ENCODE assay signal across 17 cellular contexts in genomic region chr9:128108784-128109709, GRCh38. TPM values are rescaled to one million over a fixed set of nuclear protein-coding genes. Genes with fewer than 3 reads are reported as not detected.
A peak's percentile ranks its signal among the peaks of the same experiment; 100 is the strongest.
DNase-seq lines count a peak whose midpoint lies in the region; ATAC-seq and TF ChIP-seq lines count a peak whose summit lies in the region.
"Had no signal": no experiment of that assay in that cellular context is flagged by ENCODE, and none has a peak within 500 bp of the region (broad histone marks: within the 10 kb centered on the region; RNA-seq: fewer than 3 reads in every experiment).

No MANE protein-coding gene starts in this region.

- H3K9me3 ChIP-seq in Caco-2: no peaks in the 10 kb centered on the region; the same call in 1 of the 2 replicates
- H3K9me3 ChIP-seq in right atrium auricular region: no peaks in the 10 kb centered on the region
- H3K9me3 ChIP-seq: adrenal gland, suprapubic skin had no signal

- H3K36me3 ChIP-seq in Caco-2 (ENCODE audit: control insufficient read depth, insufficient read depth, low read length) (peaks cover 6% of the 10 kb centered on the region), right atrium auricular region (peaks cover 50% of the 10 kb centered on the region)

- CTCF ChIA-PET in Caco-2 (lab: Charles Lee) (no interaction called here), RWPE1 (lab: Yijun Ruan, JAX) (interaction anchor here (0.6 to 6.6 kb wide), 2 partner anchors 8 to 118 kb away, joined by 4 to 51 read pairs; no protein-coding TSS in a partner anchor)

- no peaks in the 10 kb centered on the region for H3K27me3 Mint-ChIP-seq in Caco-2 (ENCODE audit: insufficient read depth, unreplicated experiment)
- no peaks in the 10 kb centered on the region for H3K27me3 Mint-ChIP-seq in osteocyte (ENCODE audit: unreplicated experiment)
- H3K27me3 Mint-ChIP-seq: IgD-negative memory B cell had no signal

- no peak for ATAC-seq in GM19397 (IDR thresholded peaks at IDR 0.05; ENCODE audit: unreplicated experiment)

- no peaks in the 10 kb centered on the region for H3K27me3 ChIP-seq in Caco-2 (replicated peaks; ENCODE audit: control insufficient read depth, insufficient read depth, low read length)
- H3K27me3 ChIP-seq in right atrium auricular region: no peaks in the 10 kb centered on the region
- H3K27me3 ChIP-seq: adrenal gland, suprapubic skin had no signal

- H3K4me1 Mint-ChIP-seq in Caco-2 (ENCODE audit: low read depth, unreplicated experiment): peaks cover 18% of the 10 kb centered on the region
- H3K4me1 Mint-ChIP-seq in osteocyte (ENCODE audit: unreplicated experiment): peaks cover 9% of the 10 kb centered on the region

- H3K4me1 ChIP-seq in Caco-2: peaks cover 15% of the 10 kb centered on the region
- H3K4me1 ChIP-seq in right atrium auricular region: peaks cover 0 to 19% of the 10 kb centered on the region in 2 donors

- POLR2A ChIA-PET in Caco-2 (lab: Charles Lee): no interaction called here
- POLR2A ChIA-PET in RWPE1 (lab: Yijun Ruan, JAX; ENCODE audit: low non-redundant PET): interaction anchor here (0.7 kb wide), 1 partner anchor 9 kb away, joined by 3 read pairs; no protein-coding TSS in a partner anchor

- H3K4me3 ChIP-seq in Caco-2 (ENCODE audit: low read depth, low read length): no peak overlapping the region
- no peak overlapping the region for H3K4me3 ChIP-seq in right atrium auricular region
- H3K4me3 ChIP-seq: adrenal gland, GM23248, suprapubic skin had no signal

- DNase-seq in Caco-2 (no peak), RWPE1 (ENCODE audit: low spot score) (no peak), right atrium auricular region (ENCODE audit: low spot score) (no peak), osteocyte (ENCODE audit: extremely low spot score, unreplicated experiment) (no peak), NCI-H2227 (lab: John Stamatoyannopoulos, UW; ENCODE audit: unreplicated experiment) (no peak)
- no peak for DNase-seq in effector CD4-positive, alpha-beta T cell
- DNase-seq in activated CD4-positive, CD25-positive, alpha-beta regulatory T cell treated with anti-CD3 and anti-CD28 coated beads, Interleukin-2, amount 50 U/mL, for 72 hours: no peak
- DNase-seq: cortex of kidney, DMS53, GM23248, NCI-H1092, NCI-H226 had no signal

- intact Hi-C loops in Caco-2 (cut with micrococcal nuclease; ENCODE audit: unreplicated experiment): no loop called here

- peaks cover 93% of the 10 kb centered on the region for H3K36me3 Mint-ChIP-seq in Caco-2 (ENCODE audit: insufficient read depth, unreplicated experiment)
- peaks cover 31% of the 10 kb centered on the region for H3K36me3 Mint-ChIP-seq in osteocyte (ENCODE audit: unreplicated experiment)
- H3K36me3 Mint-ChIP-seq: IgD-negative memory B cell had no signal

- H3K9me3 Mint-ChIP-seq in Caco-2 (ENCODE audit: unreplicated experiment) (no peaks in the 10 kb centered on the region), osteocyte (ENCODE audit: unreplicated experiment) (no peaks in the 10 kb centered on the region)
- H3K9me3 Mint-ChIP-seq: IgD-negative memory B cell had no signal

- H3K27ac Mint-ChIP-seq in Caco-2 (ENCODE audit: unreplicated experiment): peak overlapping the region; percentile 58
- H3K27ac Mint-ChIP-seq in osteocyte (ENCODE audit: unreplicated experiment): peak overlapping the region; percentile 23

- TF ChIP-seq CTCF in Caco-2 (IDR thresholded peaks at IDR 0.05; ENCODE audit: insufficient read depth in 1 of 2, low read depth in 1 of 2, low read length in 1 of 2, severe bottlenecking in 1 of 2, unreplicated experiment in 1 of 2) (no peak), RWPE1 (conservative IDR thresholded peaks at IDR 0.05; ENCODE audit: low read depth) (no peak), right atrium auricular region (IDR thresholded peaks at IDR 0.05) (no peak), osteocyte (IDR thresholded peaks at IDR 0.05) (no peak)

- no TSS peak for BruUV-seq in Caco-2 (replicated peaks; lab: Mats Ljungman, UMichigan)

- H3K4me3 Mint-ChIP-seq in Caco-2 (ENCODE audit: unreplicated experiment) (no peak overlapping the region), osteocyte (ENCODE audit: unreplicated experiment) (no peak overlapping the region)
- H3K4me3 Mint-ChIP-seq: IgD-negative memory B cell had no signal

- H3K27ac ChIP-seq in RWPE1: peak overlapping the region; percentile 37
- H3K27ac ChIP-seq in right atrium auricular region: peak overlapping the region; percentile 63 to 64
- H3K27ac ChIP-seq: GM23248, suprapubic skin had no signal

RNA-seq across cellular contexts. Expression of gene PTGES2, which starts 18.5 kb away (rescaled TPM):
- total RNA-seq in Caco-2 (2022): 114 and 123 TPM in 2 replicates
- total RNA-seq in right atrium auricular region: 100 to 1,000 TPM; 114 to 118 TPM
- 79.2 and 80.3 TPM in 2 replicates for total RNA-seq in osteocyte

RNA-seq across cellular contexts. Expression of gene LCN2, which starts 40.2 kb away (rescaled TPM):
- total RNA-seq in Caco-2 (2022) (not detected in 2 replicates), right atrium auricular region (not detected), osteocyte (not detected in 2 replicates)
- total RNA-seq: GM23248, lung microvascular endothelial cell had no signal

RNA-seq across cellular contexts. Expression of gene SLC25A25, which starts 41.0 kb away (rescaled TPM):
- total RNA-seq in Caco-2 (2022) (16.5 and 18.5 TPM in 2 replicates), right atrium auricular region (10 to 100 TPM in 1 of 2 donors, 1 to 10 TPM in 1; 8.2 to 11.8 TPM), osteocyte (15.6 and 18.0 TPM in 2 replicates)

RNA-seq across cellular contexts. Expression of gene NAIF1, which starts 41.9 kb away (rescaled TPM):
- total RNA-seq in Caco-2 (2022): 8.5 and 8.6 TPM in 2 replicates
- 1 to 10 TPM; 5.8 to 8.2 TPM for total RNA-seq in right atrium auricular region
- 8.4 and 8.8 TPM in 2 replicates for total RNA-seq in osteocyte

RNA-seq across cellular contexts. Expression of gene BBLN, which starts 51.0 kb away (rescaled TPM):
- total RNA-seq in Caco-2 (2022) (34.2 and 36.5 TPM in 2 replicates), right atrium auricular region (100 to 1,000 TPM; 219 to 362 TPM), osteocyte (93.3 and 93.9 TPM in 2 replicates)
